Comparison of ENCODE assay signal across 8 cellular contexts in the genomic region with DNA sequence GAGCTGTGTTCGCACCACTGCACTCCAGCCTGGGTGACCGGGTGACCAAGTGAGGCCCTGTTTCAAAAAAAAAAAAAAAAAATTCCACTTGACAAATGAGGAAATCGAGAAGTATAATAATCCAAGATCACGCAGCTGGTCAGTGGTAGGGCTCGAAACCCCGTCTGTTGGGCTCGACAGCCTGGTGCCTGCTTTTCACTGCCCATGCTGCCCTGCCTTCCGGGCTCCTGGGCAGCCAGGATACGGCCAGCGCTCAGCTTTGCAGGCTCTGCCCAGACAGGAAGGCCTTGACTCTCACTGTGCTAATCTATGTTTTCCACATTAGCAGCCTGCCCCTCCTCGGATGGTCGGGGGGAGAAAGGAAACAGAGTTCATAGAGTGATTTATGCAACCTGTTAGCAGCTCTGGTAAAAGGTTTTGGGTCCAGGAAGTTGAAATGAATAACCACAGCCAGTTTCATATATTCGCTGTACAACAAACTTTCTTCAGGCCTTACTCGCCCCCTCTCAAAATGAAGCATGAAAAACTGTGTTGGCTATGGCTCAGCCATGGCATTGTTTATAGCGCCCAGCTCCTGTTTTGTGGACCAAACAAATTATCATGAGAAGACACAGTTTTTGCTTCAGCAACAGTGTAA.
DNase-seq lines count a peak whose midpoint lies in the region; ATAC-seq and TF ChIP-seq lines count a peak whose summit lies in the region.

No MANE protein-coding gene starts in this region.

- TF ChIP-seq POLR2A in GM18505 (IDR thresholded peaks at IDR 0.05; ENCODE audit: borderline replicate concordance, extremely low read depth, insufficient read depth, insufficient read length): no peak

- H3K27ac ChIP-seq in brain microvascular endothelial cell: no peak overlapping the region

- no peaks in the 10 kb centered on the region for H3K9me3 Mint-ChIP-seq in activated naive CD4-positive, alpha-beta T cell treated with anti-CD3 and anti-CD28 coated beads, Interleukin-2, amount 50 U/mL, for 72 hours
- H3K9me3 Mint-ChIP-seq in nephron: no peaks in the 10 kb centered on the region

- no peak overlapping the region for H3K4me3 Mint-ChIP-seq in nephron

- no peak for DNase-seq in activated naive CD4-positive, alpha-beta T cell treated with anti-CD3 and anti-CD28 coated beads, Interleukin-2, amount 50 U/mL, for 72 hours (ENCODE audit: low spot score in 2 of 2)
- DNase-seq in cerebellar cortex (ENCODE audit: low spot score) (no peak), brain microvascular endothelial cell (no peak), NCI-H1694 (lab: John Stamatoyannopoulos, UW) (no peak)
- no peak for DNase-seq in activated CD4-positive, alpha-beta T cell treated with anti-CD3 and anti-CD28 coated beads, Interleukin-2, amount 50 U/mL, for 48 hours

- no peaks in the 10 kb centered on the region for H3K27me3 Mint-ChIP-seq in nephron (ENCODE audit: low read depth)

- peaks cover 60% of the 10 kb centered on the region for H3K4me1 Mint-ChIP-seq in nephron

- H3K36me3 ChIP-seq in brain microvascular endothelial cell (replicated peaks): no peaks in the 10 kb centered on the region

- no peaks in the 10 kb centered on the region for H3K27me3 ChIP-seq in brain microvascular endothelial cell (replicated peaks)

- TF ChIP-seq CTCF in nephron (IDR thresholded peaks at IDR 0.05; ENCODE audit: unreplicated experiment in 3 of 3) (no peak), brain microvascular endothelial cell (IDR thresholded peaks at IDR 0.05; ENCODE audit: low read depth, low read length, missing control alignments) (no peak)

- H3K36me3 Mint-ChIP-seq in activated naive CD4-positive, alpha-beta T cell treated with anti-CD3 and anti-CD28 coated beads, Interleukin-2, amount 50 U/mL, for 72 hours: no peaks in the 10 kb centered on the region
- no peaks in the 10 kb centered on the region for H3K36me3 Mint-ChIP-seq in nephron (ENCODE audit: low read depth)

- no peak overlapping the region for H3K4me3 ChIP-seq in brain microvascular endothelial cell (ENCODE audit: low read depth, low read length)

- ATAC-seq in GM18505 (IDR thresholded peaks at IDR 0.05; ENCODE audit: unreplicated experiment) (peak; percentile 51), HG02943 (IDR thresholded peaks at IDR 0.05; ENCODE audit: low read depth, unreplicated experiment) (peak; percentile 69)
- ATAC-seq in activated naive CD4-positive, alpha-beta T cell treated with anti-CD3 and anti-CD28 coated beads, Interleukin-2, amount 50 U/mL, for 72 hours: peak in 1 of 2 donors; percentile 34

- H3K27ac Mint-ChIP-seq in activated naive CD4-positive, alpha-beta T cell treated with anti-CD3 and anti-CD28 coated beads, Interleukin-2, amount 50 U/mL, for 72 hours: peak overlapping the region; percentile 13 to 15
- H3K27ac Mint-ChIP-seq in nephron: peak overlapping the region; percentile 65 to 92 (median 85)

- in situ Hi-C loops in brain microvascular endothelial cell (cut with HindIII; ENCODE audit: low pct_ligation_motif_present, low sequenced_read_pairs): no loop called here
